Comparison of ENCODE assay signal across 9 cellular contexts in genomic region chr17:68089881-68090280, GRCh38. TPM values are rescaled to one million over a fixed set of nuclear protein-coding genes. Genes with fewer than 3 reads are reported as not detected.
DNase-seq lines count a peak whose midpoint lies in the region; ATAC-seq and TF ChIP-seq lines count a peak whose summit lies in the region.
"Had no signal": no experiment of that assay in that cellular context is flagged by ENCODE, and none has a peak within 500 bp of the region (broad histone marks: within the 10 kb centered on the region; RNA-seq: fewer than 3 reads in every experiment).

No MANE protein-coding gene starts in this region.

- no peaks in the 10 kb centered on the region for H3K9me3 Mint-ChIP-seq in activated CD4-positive, alpha-beta memory T cell treated with anti-CD3 and anti-CD28 coated beads for 36 hours
- H3K9me3 Mint-ChIP-seq in activated CD4-positive, alpha-beta memory T cell treated with anti-CD3 and anti-CD28 coated beads, Interleukin-2, amount 10 ng/mL, durations not matched to agents 7 days and 5 days, result no peaks in the 10 kb centered on the region
- H3K9me3 Mint-ChIP-seq in stimulated activated memory B cell treated with anti-CD40 and anti-IgM and Interleukin-4, amounts not matched to agents 10 μg/mL and 1 μg/mL and 100 μg/mL, for 72 hours, result no peaks in the 10 kb centered on the region
- H3K9me3 Mint-ChIP-seq: IgD-negative memory B cell had no signal

- peaks cover 30% of the 10 kb centered on the region for H3K4me1 Mint-ChIP-seq in activated CD4-positive, alpha-beta memory T cell treated with anti-CD3 and anti-CD28 coated beads for 36 hours (ENCODE audit: low read depth)
- H3K4me1 Mint-ChIP-seq in activated CD4-positive, alpha-beta memory T cell treated with anti-CD3 and anti-CD28 coated beads, Interleukin-2, amount 10 ng/mL, durations not matched to agents 7 days and 5 days, result peaks cover 47% of the 10 kb centered on the region
- peaks cover 43% of the 10 kb centered on the region for H3K4me1 Mint-ChIP-seq in stimulated activated memory B cell treated with anti-CD40 and anti-IgM and Interleukin-4, amounts not matched to agents 10 μg/mL and 1 μg/mL and 100 μg/mL, for 72 hours

- no peak overlapping the region for H3K4me3 Mint-ChIP-seq in activated CD4-positive, alpha-beta memory T cell treated with anti-CD3 and anti-CD28 coated beads for 36 hours
- H3K4me3 Mint-ChIP-seq in activated CD4-positive, alpha-beta memory T cell treated with anti-CD3 and anti-CD28 coated beads, Interleukin-2, amount 10 ng/mL, durations not matched to agents 7 days and 5 days, result no peak overlapping the region
- H3K4me3 Mint-ChIP-seq in stimulated activated memory B cell treated with anti-CD40 and anti-IgM and Interleukin-4, amounts not matched to agents 10 μg/mL and 1 μg/mL and 100 μg/mL, for 72 hours, result no peak overlapping the region
- H3K4me3 Mint-ChIP-seq: IgD-negative memory B cell had no signal

- POLR2A ChIA-PET in activated CD4-positive, alpha-beta memory T cell treated with anti-CD3 and anti-CD28 coated beads for 36 hours (lab: Charles Lee), result no interaction called here
- POLR2A ChIA-PET in activated CD4-positive, alpha-beta memory T cell treated with anti-CD3 and anti-CD28 coated beads, Interleukin-2, amount 10 ng/mL, durations not matched to agents 7 days and 5 days (lab: Charles Lee), result no interaction called here

- no peak for TF ChIP-seq CTCF in coronary artery (IDR thresholded peaks at IDR 0.05)

- DNase-seq in activated CD4-positive, alpha-beta memory T cell treated with anti-CD3 and anti-CD28 coated beads for 36 hours, result peak; percentile 58
- no peak for DNase-seq in activated CD4-positive, alpha-beta memory T cell treated with anti-CD3 and anti-CD28 coated beads, Interleukin-2, amount 10 ng/mL, durations not matched to agents 7 days and 5 days
- DNase-seq in MV-4-11 (lab: John Stamatoyannopoulos, UW) (peak; percentile 92), coronary artery (ENCODE audit: low spot score) (peak; percentile 74), SK-N-DZ (ENCODE audit: low spot score) (no peak)
- no peak for DNase-seq in stimulated activated naive CD4-positive, alpha-beta T cell treated with Interleukin-2 at 50 U/mL for 16 hours (lab: John Stamatoyannopoulos, UW)

- H3K27ac ChIP-seq in coronary artery, result no peak overlapping the region

- no peaks in the 10 kb centered on the region for H3K36me3 Mint-ChIP-seq in activated CD4-positive, alpha-beta memory T cell treated with anti-CD3 and anti-CD28 coated beads for 36 hours
- H3K36me3 Mint-ChIP-seq in activated CD4-positive, alpha-beta memory T cell treated with anti-CD3 and anti-CD28 coated beads, Interleukin-2, amount 10 ng/mL, durations not matched to agents 7 days and 5 days (ENCODE audit: low read depth), result no peaks in the 10 kb centered on the region
- H3K36me3 Mint-ChIP-seq in stimulated activated memory B cell treated with anti-CD40 and anti-IgM and Interleukin-4, amounts not matched to agents 10 μg/mL and 1 μg/mL and 100 μg/mL, for 72 hours, result no peaks in the 10 kb centered on the region
- H3K36me3 Mint-ChIP-seq: IgD-negative memory B cell had no signal

- H3K4me3 ChIP-seq in coronary artery, result no peak overlapping the region

- no peaks in the 10 kb centered on the region for H3K27me3 Mint-ChIP-seq in activated CD4-positive, alpha-beta memory T cell treated with anti-CD3 and anti-CD28 coated beads for 36 hours
- no peaks in the 10 kb centered on the region for H3K27me3 Mint-ChIP-seq in activated CD4-positive, alpha-beta memory T cell treated with anti-CD3 and anti-CD28 coated beads, Interleukin-2, amount 10 ng/mL, durations not matched to agents 7 days and 5 days
- no peaks in the 10 kb centered on the region for H3K27me3 Mint-ChIP-seq in stimulated activated memory B cell treated with anti-CD40 and anti-IgM and Interleukin-4, amounts not matched to agents 10 μg/mL and 1 μg/mL and 100 μg/mL, for 72 hours
- H3K27me3 Mint-ChIP-seq: IgD-negative memory B cell had no signal

- CTCF ChIA-PET in activated CD4-positive, alpha-beta memory T cell treated with anti-CD3 and anti-CD28 coated beads for 36 hours (lab: Charles Lee), result no interaction called here
- CTCF ChIA-PET in activated CD4-positive, alpha-beta memory T cell treated with anti-CD3 and anti-CD28 coated beads, Interleukin-2, amount 10 ng/mL, durations not matched to agents 7 days and 5 days (lab: Charles Lee), result no interaction called here

- H3K27ac Mint-ChIP-seq in activated CD4-positive, alpha-beta memory T cell treated with anti-CD3 and anti-CD28 coated beads for 36 hours, result no peak overlapping the region
- H3K27ac Mint-ChIP-seq in activated CD4-positive, alpha-beta memory T cell treated with anti-CD3 and anti-CD28 coated beads, Interleukin-2, amount 10 ng/mL, durations not matched to agents 7 days and 5 days, result no peak overlapping the region
- peak overlapping the region; percentile 21 for H3K27ac Mint-ChIP-seq in stimulated activated memory B cell treated with anti-CD40 and anti-IgM and Interleukin-4, amounts not matched to agents 10 μg/mL and 1 μg/mL and 100 μg/mL, for 72 hours

- no peak for ATAC-seq in stimulated activated memory B cell treated with anti-CD40 and anti-IgM and Interleukin-4, amounts not matched to agents 10 μg/mL and 1 μg/mL and 100 μg/mL, for 72 hours
- no peak for ATAC-seq in HG03196 (IDR thresholded peaks at IDR 0.05; ENCODE audit: unreplicated experiment)

- intact Hi-C loops in activated CD4-positive, alpha-beta memory T cell treated with anti-CD3 and anti-CD28 coated beads for 36 hours (cut with micrococcal nuclease), result no loop called here

RNA-seq across cellular contexts. Expression of gene KPNA2, which starts 54.3 kb away (rescaled TPM):
- total RNA-seq in activated CD4-positive, alpha-beta memory T cell treated with anti-CD3 and anti-CD28 coated beads for 36 hours, result 100 to 1,000 TPM; 225 to 229 TPM
- total RNA-seq in activated CD4-positive, alpha-beta memory T cell treated with anti-CD3 and anti-CD28 coated beads, Interleukin-2, amount 10 ng/mL, durations not matched to agents 7 days and 5 days, result 100 to 1,000 TPM; 227 TPM
- 415 and 426 TPM in 2 replicates for polyA plus RNA-seq in SK-N-DZ (2014; cell fraction: cytosol; rRNA removed)
- polyA plus RNA-seq in SK-N-DZ (2014; cell fraction: nucleus; rRNA removed), result 219 and 228 TPM in 2 replicates

Comparison
In these comparisons a context has a peak if more than half of its experiments do, and no peak if none do; other contexts are left out.
1. DNase-seq: peak in activated CD4-positive, alpha-beta memory T cell treated with anti-CD3 and anti-CD28 coated beads for 36 hours (single experiment), MV-4-11 (single experiment) and coronary artery (single experiment); none in activated CD4-positive, alpha-beta memory T cell treated with anti-CD3 and anti-CD28 coated beads, Interleukin-2, amount 10 ng/mL, durations not matched to agents 7 days and 5 days (single experiment), stimulated activated naive CD4-positive, alpha-beta T cell treated with Interleukin-2 at 50 U/mL for 16 hours (single experiment) and SK-N-DZ (single experiment).